In the genomic region with DNA sequence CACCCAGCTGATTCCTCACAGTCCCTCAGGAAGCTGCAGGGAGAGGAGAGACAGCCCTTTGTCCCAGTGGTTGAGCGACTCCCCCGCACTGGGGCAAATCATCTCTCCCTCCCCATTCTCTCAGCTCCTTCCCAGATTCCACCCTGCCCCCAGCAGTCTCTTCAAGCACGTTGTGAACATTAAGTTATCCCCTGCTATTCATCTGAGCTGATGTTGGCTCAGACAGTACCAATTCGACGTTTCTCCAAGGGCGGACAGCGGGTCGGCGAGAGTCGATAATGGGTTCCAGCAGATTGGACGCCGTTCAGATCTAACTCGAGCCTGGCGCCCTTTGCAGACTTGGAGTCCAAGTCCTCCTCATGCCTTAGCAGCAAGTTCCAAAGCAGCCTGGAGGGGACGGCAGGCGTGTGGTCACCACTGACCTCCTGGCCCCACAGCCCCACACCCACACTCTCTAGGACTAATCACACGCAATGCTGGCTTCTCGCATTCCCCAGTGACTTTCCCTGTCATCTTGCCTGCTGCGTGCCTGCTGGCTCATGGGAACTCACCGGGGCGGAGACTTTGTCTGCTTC, we compare ENCODE assay signal across 1 cellular context.
TF ChIP-seq lines count a peak whose summit lies in the region.

No MANE protein-coding gene starts in this region.

TF ChIP-seq in WTC11, 78 proteins besides CTCF, POLR2A, EP300 and RAD21 (continued from another document):
- TF ChIP-seq, protein P1, sequence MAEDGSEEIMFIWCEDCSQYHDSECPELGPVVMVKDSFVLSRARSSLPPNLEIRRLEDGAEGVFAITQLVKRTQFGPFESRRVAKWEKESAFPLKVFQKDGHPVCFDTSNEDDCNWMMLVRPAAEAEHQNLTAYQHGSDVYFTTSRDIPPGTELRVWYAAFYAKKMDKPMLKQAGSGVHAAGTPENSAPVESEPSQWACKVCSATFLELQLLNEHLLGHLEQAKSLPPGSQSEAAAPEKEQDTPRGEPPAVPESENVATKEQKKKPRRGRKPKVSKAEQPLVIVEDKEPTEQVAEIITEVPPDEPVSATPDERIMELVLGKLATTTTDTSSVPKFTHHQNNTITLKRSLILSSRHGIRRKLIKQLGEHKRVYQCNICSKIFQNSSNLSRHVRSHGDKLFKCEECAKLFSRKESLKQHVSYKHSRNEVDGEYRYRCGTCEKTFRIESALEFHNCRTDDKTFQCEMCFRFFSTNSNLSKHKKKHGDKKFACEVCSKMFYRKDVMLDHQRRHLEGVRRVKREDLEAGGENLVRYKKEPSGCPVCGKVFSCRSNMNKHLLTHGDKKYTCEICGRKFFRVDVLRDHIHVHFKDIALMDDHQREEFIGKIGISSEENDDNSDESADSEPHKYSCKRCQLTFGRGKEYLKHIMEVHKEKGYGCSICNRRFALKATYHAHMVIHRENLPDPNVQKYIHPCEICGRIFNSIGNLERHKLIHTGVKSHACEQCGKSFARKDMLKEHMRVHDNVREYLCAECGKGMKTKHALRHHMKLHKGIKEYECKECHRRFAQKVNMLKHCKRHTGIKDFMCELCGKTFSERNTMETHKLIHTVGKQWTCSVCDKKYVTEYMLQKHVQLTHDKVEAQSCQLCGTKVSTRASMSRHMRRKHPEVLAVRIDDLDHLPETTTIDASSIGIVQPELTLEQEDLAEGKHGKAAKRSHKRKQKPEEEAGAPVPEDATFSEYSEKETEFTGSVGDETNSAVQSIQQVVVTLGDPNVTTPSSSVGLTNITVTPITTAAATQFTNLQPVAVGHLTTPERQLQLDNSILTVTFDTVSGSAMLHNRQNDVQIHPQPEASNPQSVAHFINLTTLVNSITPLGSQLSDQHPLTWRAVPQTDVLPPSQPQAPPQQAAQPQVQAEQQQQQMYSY (CRISPR knock-in tag; IDR thresholded peaks at IDR 0.05), result no peak
- TF ChIP-seq PRRX2 (CRISPR knock-in tag; IDR thresholded peaks at IDR 0.05) (no peak), ZNF317 (CRISPR knock-in tag; IDR thresholded peaks at IDR 0.05; ENCODE audit: borderline replicate concordance, low read depth) (no peak), ZNF396 (CRISPR knock-in tag; IDR thresholded peaks at IDR 0.05; ENCODE audit: borderline replicate concordance) (no peak), NFE2L1 (CRISPR knock-in tag; IDR thresholded peaks at IDR 0.05) (no peak), ZNF219 (CRISPR knock-in tag; IDR thresholded peaks at IDR 0.05; ENCODE audit: borderline replicate concordance) (no peak), ATF1 (CRISPR knock-in tag; IDR thresholded peaks at IDR 0.05) (no peak), RORB (CRISPR knock-in tag; IDR thresholded peaks at IDR 0.05) (no peak)
- TF ChIP-seq, protein P2, sequence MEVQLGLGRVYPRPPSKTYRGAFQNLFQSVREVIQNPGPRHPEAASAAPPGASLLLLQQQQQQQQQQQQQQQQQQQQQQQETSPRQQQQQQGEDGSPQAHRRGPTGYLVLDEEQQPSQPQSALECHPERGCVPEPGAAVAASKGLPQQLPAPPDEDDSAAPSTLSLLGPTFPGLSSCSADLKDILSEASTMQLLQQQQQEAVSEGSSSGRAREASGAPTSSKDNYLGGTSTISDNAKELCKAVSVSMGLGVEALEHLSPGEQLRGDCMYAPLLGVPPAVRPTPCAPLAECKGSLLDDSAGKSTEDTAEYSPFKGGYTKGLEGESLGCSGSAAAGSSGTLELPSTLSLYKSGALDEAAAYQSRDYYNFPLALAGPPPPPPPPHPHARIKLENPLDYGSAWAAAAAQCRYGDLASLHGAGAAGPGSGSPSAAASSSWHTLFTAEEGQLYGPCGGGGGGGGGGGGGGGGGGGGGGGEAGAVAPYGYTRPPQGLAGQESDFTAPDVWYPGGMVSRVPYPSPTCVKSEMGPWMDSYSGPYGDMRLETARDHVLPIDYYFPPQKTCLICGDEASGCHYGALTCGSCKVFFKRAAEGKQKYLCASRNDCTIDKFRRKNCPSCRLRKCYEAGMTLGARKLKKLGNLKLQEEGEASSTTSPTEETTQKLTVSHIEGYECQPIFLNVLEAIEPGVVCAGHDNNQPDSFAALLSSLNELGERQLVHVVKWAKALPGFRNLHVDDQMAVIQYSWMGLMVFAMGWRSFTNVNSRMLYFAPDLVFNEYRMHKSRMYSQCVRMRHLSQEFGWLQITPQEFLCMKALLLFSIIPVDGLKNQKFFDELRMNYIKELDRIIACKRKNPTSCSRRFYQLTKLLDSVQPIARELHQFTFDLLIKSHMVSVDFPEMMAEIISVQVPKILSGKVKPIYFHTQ (CRISPR knock-in tag; IDR thresholded peaks at IDR 0.05), result no peak
- TF ChIP-seq, protein P3, sequence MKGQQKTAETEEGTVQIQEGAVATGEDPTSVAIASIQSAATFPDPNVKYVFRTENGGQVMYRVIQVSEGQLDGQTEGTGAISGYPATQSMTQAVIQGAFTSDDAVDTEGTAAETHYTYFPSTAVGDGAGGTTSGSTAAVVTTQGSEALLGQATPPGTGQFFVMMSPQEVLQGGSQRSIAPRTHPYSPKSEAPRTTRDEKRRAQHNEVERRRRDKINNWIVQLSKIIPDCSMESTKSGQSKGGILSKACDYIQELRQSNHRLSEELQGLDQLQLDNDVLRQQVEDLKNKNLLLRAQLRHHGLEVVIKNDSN (CRISPR knock-in tag; IDR thresholded peaks at IDR 0.05), result no peak
- TF ChIP-seq, protein P4, sequence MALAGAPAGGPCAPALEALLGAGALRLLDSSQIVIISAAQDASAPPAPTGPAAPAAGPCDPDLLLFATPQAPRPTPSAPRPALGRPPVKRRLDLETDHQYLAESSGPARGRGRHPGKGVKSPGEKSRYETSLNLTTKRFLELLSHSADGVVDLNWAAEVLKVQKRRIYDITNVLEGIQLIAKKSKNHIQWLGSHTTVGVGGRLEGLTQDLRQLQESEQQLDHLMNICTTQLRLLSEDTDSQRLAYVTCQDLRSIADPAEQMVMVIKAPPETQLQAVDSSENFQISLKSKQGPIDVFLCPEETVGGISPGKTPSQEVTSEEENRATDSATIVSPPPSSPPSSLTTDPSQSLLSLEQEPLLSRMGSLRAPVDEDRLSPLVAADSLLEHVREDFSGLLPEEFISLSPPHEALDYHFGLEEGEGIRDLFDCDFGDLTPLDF (CRISPR knock-in tag; IDR thresholded peaks at IDR 0.05), result no peak
- TF ChIP-seq, protein P5, sequence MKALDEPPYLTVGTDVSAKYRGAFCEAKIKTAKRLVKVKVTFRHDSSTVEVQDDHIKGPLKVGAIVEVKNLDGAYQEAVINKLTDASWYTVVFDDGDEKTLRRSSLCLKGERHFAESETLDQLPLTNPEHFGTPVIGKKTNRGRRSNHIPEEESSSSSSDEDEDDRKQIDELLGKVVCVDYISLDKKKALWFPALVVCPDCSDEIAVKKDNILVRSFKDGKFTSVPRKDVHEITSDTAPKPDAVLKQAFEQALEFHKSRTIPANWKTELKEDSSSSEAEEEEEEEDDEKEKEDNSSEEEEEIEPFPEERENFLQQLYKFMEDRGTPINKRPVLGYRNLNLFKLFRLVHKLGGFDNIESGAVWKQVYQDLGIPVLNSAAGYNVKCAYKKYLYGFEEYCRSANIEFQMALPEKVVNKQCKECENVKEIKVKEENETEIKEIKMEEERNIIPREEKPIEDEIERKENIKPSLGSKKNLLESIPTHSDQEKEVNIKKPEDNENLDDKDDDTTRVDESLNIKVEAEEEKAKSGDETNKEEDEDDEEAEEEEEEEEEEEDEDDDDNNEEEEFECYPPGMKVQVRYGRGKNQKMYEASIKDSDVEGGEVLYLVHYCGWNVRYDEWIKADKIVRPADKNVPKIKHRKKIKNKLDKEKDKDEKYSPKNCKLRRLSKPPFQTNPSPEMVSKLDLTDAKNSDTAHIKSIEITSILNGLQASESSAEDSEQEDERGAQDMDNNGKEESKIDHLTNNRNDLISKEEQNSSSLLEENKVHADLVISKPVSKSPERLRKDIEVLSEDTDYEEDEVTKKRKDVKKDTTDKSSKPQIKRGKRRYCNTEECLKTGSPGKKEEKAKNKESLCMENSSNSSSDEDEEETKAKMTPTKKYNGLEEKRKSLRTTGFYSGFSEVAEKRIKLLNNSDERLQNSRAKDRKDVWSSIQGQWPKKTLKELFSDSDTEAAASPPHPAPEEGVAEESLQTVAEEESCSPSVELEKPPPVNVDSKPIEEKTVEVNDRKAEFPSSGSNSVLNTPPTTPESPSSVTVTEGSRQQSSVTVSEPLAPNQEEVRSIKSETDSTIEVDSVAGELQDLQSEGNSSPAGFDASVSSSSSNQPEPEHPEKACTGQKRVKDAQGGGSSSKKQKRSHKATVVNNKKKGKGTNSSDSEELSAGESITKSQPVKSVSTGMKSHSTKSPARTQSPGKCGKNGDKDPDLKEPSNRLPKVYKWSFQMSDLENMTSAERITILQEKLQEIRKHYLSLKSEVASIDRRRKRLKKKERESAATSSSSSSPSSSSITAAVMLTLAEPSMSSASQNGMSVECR (CRISPR knock-in tag; IDR thresholded peaks at IDR 0.05; ENCODE audit: borderline replicate concordance), result no peak
